20 cellular contexts compared by ENCODE assay signal in genomic region chr16:86631441-86631840, GRCh38. TPM values are rescaled to one million over a fixed set of nuclear protein-coding genes. Genes with fewer than 3 reads are reported as not detected.
A peak's percentile ranks its signal among the peaks of the same experiment; 100 is the strongest.
DNase-seq lines count a peak whose midpoint lies in the region; ATAC-seq and TF ChIP-seq lines count a peak whose summit lies in the region.
"Had no signal": no experiment of that assay in that cellular context is flagged by ENCODE, and none has a peak within 500 bp of the region (broad histone marks: within the 10 kb centered on the region; RNA-seq: fewer than 3 reads in every experiment).

No MANE protein-coding gene starts in this region.

- H2AFZ ChIP-seq in HCT116 (ENCODE audit: low read depth, low read length, poor library complexity, severe bottlenecking): peak overlapping the region; percentile 34
- H2AFZ ChIP-seq: neural progenitor cell had no signal

- POLR2A ChIA-PET in HCT116 (lab: Charles Lee): no interaction called here

- H3K9ac ChIP-seq in HCT116 (ENCODE audit: low read length): no peak overlapping the region
- H3K9ac ChIP-seq: neural progenitor cell had no signal

- H3K79me2 ChIP-seq in HCT116 (ENCODE audit: insufficient read depth, low read length): no peaks in the 10 kb centered on the region

- H3K4me2 ChIP-seq in HCT116 (ENCODE audit: low read length): peak overlapping the region; percentile 18; the same call in 1 of the 2 replicates
- H3K4me2 ChIP-seq: neural progenitor cell had no signal

- H3K4me1 ChIP-seq in HCT116 (ENCODE audit: control insufficient read depth in 1 of 2, insufficient read depth in 2 of 2, low read length in 2 of 2): peaks cover 0 to 23% of the 10 kb centered on the region in 2 experiments; a peak in 1 of 4 replicates
- H3K4me1 ChIP-seq in RWPE2 (ENCODE audit: insufficient read depth, poor library complexity, severe bottlenecking): peaks cover 11% of the 10 kb centered on the region
- H3K4me1 ChIP-seq: gastrocnemius medialis had no signal

- no peaks in the 10 kb centered on the region for H3K9me2 ChIP-seq in HCT116 (ENCODE audit: insufficient read depth)

- H3K27me3 ChIP-seq in HCT116 (ENCODE audit: insufficient read depth, low read length) (no peaks in the 10 kb centered on the region), RWPE2 (ENCODE audit: insufficient read depth, poor library complexity, severe bottlenecking) (no peaks in the 10 kb centered on the region)
- H3K27me3 ChIP-seq: gastrocnemius medialis, neural progenitor cell, tibial nerve had no signal

- intact Hi-C loops in HCT116 (cut with micrococcal nuclease) (no loop called here), left cardiac atrium (cut with DNase I) (no loop called here)

- H3K36me3 ChIP-seq in HCT116 (ENCODE audit: control insufficient read depth in 1 of 2, insufficient read depth in 2 of 2, low read length in 2 of 2) (no peaks in the 10 kb centered on the region), RWPE2 (ENCODE audit: low read depth) (no peaks in the 10 kb centered on the region)
- H3K36me3 ChIP-seq: gastrocnemius medialis, neural progenitor cell, tibial nerve had no signal

- no peak for TF ChIP-seq POLR2A in HCT116 (IDR thresholded peaks at IDR 0.05; ENCODE audit: borderline replicate concordance, extremely low read depth, insufficient read depth, insufficient read length)

- RAD21 ChIA-PET in HCT116 (lab: Charles Lee; ENCODE audit: low non-redundant PET in 1 of 2, low total read pairs in 2 of 2, uncharacterized antibody in 2 of 2, unreplicated experiment in 2 of 2): no interaction called here

- ATAC-seq in HCT116 (no peak; the same call in 1 of the 2 replicates), RWPE2 (ENCODE audit: low read depth) (peak; percentile 79), left cardiac atrium (no peak), omental fat pad (ENCODE audit: low FRiP score) (no peak)
- ATAC-seq: activated CD8-positive, alpha-beta T cell treated with anti-CD3 and anti-CD28 coated beads, Interleukin-2, amount 10 ng/mL, durations not matched to agents 7 days and 5 days; gastrocnemius medialis; left lobe of liver; stimulated activated effector memory CD8-positive, alpha-beta T cell treated with anti-CD3 and anti-CD28 coated beads, Interleukin-12 subunit alpha, Interleukin-12 subunit beta, amount 100 ng/mL, for 72 hours had no signal

- H3K27ac ChIP-seq in HCT116 (ENCODE audit: low read depth, low read length): no peak overlapping the region
- peak overlapping the region; percentile 40 for H3K27ac ChIP-seq in RWPE2 (ENCODE audit: poor library complexity, severe bottlenecking)
- H3K27ac ChIP-seq: coronary artery, gastrocnemius medialis, neural progenitor cell, tibial nerve had no signal

- DNase-seq in AG20443 (ENCODE audit: low spot score) (peak; percentile 63), HCT116 (ENCODE audit: low read depth, low spot score) (no peak), RWPE2 (ENCODE audit: low spot score) (no peak), hepatic stellate cell (ENCODE audit: low spot score) (peak; percentile 57), left cardiac atrium (no peak), omental fat pad (ENCODE audit: low spot score) (no peak), C1 segment of cervical spinal cord (lab: John Stamatoyannopoulos, UW) (no peak)
- no peak for DNase-seq in stimulated activated naive CD4-positive, alpha-beta T cell (lab: John Stamatoyannopoulos, UW)
- DNase-seq: activated CD8-positive, alpha-beta T cell treated with anti-CD3 and anti-CD28 coated beads, Interleukin-2, amount 10 ng/mL, durations not matched to agents 7 days and 5 days; activated T-cell treated with anti-CD3 and anti-CD28 coated beads, Interleukin-2, amount 50 U/mL, for 48 hours; gastrocnemius medialis; NCI-H2081; NCI-H510A; SIG-M5 had no signal

- TF ChIP-seq CTCF in HCT116 (IDR thresholded peaks at IDR 0.05 in 2 of 3, conservative IDR thresholded peaks at IDR 0.05 in 1 of 3; ENCODE audit: borderline replicate concordance in 1 of 3, insufficient read depth in 1 of 3, low read depth in 2 of 3, low read length in 2 of 3) (no peak), RWPE2 (IDR thresholded peaks at IDR 0.05; ENCODE audit: poor library complexity, severe bottlenecking) (no peak), omental fat pad (IDR thresholded peaks at IDR 0.05) (no peak)

- CTCF ChIA-PET in HCT116 (lab: Charles Lee): no interaction called here

- H4K20me1 ChIP-seq in HCT116 (ENCODE audit: insufficient read depth): no peaks in the 10 kb centered on the region

- BruUV-seq in HCT116 (replicated peaks; lab: Mats Ljungman, UMichigan): no TSS peak

- no peak for TF ChIP-seq RAD21 in HCT116 (IDR thresholded peaks at IDR 0.05; ENCODE audit: low read depth)

- no peak overlapping the region for H3K4me3 ChIP-seq in HCT116 (replicated peaks in 1 of 2; ENCODE audit: low read depth in 1 of 2, low read length in 2 of 2)
- H3K4me3 ChIP-seq in RWPE2 (ENCODE audit: severe bottlenecking): no peak overlapping the region
- H3K4me3 ChIP-seq: coronary artery, gastrocnemius medialis, neural progenitor cell, tibial nerve had no signal

- no peaks in the 10 kb centered on the region for H3K9me3 ChIP-seq in HCT116 (ENCODE audit: control insufficient read depth in 1 of 2, insufficient read depth in 1 of 2, low read depth in 1 of 2, low read length in 2 of 2)
- no peaks in the 10 kb centered on the region for H3K9me3 ChIP-seq in RWPE2 (ENCODE audit: severe bottlenecking)
- H3K9me3 ChIP-seq: gastrocnemius medialis, tibial nerve had no signal

TF ChIP-seq in HCT116, 20 proteins besides CTCF, POLR2A, EP300 and RAD21:
- TF ChIP-seq EZH2 (IDR thresholded peaks at IDR 0.05) (no peak), ZNF274 (IDR thresholded peaks at IDR 0.05; ENCODE audit: low read depth, low read length) (no peak), SIN3A (IDR thresholded peaks at IDR 0.05; ENCODE audit: low read depth) (no peak), EZH2phosphoT487 (IDR thresholded peaks at IDR 0.05; ENCODE audit: borderline replicate concordance) (no peak), ATF3 (IDR thresholded peaks at IDR 0.05) (no peak), ZBTB33 (IDR thresholded peaks at IDR 0.05; ENCODE audit: extremely low read depth, insufficient replicate concordance, low read length) (no peak), JUND (IDR thresholded peaks at IDR 0.05) (no peak), SP1 (IDR thresholded peaks at IDR 0.05; ENCODE audit: low read depth) (no peak), TCF7L2 (IDR thresholded peaks at IDR 0.05; ENCODE audit: borderline replicate concordance, extremely low read depth, insufficient read depth, insufficient read length) (no peak)

RNA-seq across cellular contexts. Expression of gene FOXL1, which starts 53.1 kb away (rescaled TPM):
- total RNA-seq in HCT116 (2021; ENCODE audit: unreplicated experiment) (7.5 TPM), left cardiac atrium (1 to 10 TPM in 1 of 2 donors, under 1 TPM in 1; 0.80 to 1.4 TPM), omental fat pad (1 to 10 TPM in 1 of 4 donors, under 1 TPM in 3; 0.09 to 1.3 (median 0.43) TPM)
- 2.0 and 3.0 TPM in 2 replicates for polyA plus RNA-seq in HCT116 (2012)
- total RNA-seq: activated CD8-positive, alpha-beta T cell treated with anti-CD3 and anti-CD28 coated beads, Interleukin-2, amount 10 ng/mL, durations not matched to agents 7 days and 5 days; mononuclear cell had no signal

Comparison
In these comparisons a context has a peak if more than half of its experiments do, and no peak if none do; other contexts are left out.
1. DNase-seq: peak in AG20443 (single experiment) and hepatic stellate cell (single experiment); none in HCT116 (single experiment), RWPE2 (single experiment), stimulated activated naive CD4-positive, alpha-beta T cell (0 of 6), left cardiac atrium (single experiment), omental fat pad (single experiment) and C1 segment of cervical spinal cord (0 of 14).